In genomic region chr9:34426340-34427074, GRCh38 we compare ENCODE assay signal across 1 cellular context.
TF ChIP-seq lines count a peak whose summit lies in the region.

No MANE protein-coding gene starts in this region.

TF ChIP-seq in K562, 482 proteins besides CTCF, POLR2A, EP300 and RAD21 (continued from another document):
- TF ChIP-seq, protein P1, sequence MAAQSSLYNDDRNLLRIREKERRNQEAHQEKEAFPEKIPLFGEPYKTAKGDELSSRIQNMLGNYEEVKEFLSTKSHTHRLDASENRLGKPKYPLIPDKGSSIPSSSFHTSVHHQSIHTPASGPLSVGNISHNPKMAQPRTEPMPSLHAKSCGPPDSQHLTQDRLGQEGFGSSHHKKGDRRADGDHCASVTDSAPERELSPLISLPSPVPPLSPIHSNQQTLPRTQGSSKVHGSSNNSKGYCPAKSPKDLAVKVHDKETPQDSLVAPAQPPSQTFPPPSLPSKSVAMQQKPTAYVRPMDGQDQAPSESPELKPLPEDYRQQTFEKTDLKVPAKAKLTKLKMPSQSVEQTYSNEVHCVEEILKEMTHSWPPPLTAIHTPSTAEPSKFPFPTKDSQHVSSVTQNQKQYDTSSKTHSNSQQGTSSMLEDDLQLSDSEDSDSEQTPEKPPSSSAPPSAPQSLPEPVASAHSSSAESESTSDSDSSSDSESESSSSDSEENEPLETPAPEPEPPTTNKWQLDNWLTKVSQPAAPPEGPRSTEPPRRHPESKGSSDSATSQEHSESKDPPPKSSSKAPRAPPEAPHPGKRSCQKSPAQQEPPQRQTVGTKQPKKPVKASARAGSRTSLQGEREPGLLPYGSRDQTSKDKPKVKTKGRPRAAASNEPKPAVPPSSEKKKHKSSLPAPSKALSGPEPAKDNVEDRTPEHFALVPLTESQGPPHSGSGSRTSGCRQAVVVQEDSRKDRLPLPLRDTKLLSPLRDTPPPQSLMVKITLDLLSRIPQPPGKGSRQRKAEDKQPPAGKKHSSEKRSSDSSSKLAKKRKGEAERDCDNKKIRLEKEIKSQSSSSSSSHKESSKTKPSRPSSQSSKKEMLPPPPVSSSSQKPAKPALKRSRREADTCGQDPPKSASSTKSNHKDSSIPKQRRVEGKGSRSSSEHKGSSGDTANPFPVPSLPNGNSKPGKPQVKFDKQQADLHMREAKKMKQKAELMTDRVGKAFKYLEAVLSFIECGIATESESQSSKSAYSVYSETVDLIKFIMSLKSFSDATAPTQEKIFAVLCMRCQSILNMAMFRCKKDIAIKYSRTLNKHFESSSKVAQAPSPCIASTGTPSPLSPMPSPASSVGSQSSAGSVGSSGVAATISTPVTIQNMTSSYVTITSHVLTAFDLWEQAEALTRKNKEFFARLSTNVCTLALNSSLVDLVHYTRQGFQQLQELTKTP (IDR thresholded peaks at IDR 0.05; ENCODE audit: low read depth in 1 of 2, partially characterized antibody in 2 of 2) = no peak
- TF ChIP-seq ZNF436 (CRISPR knock-in tag; IDR thresholded peaks at IDR 0.05) (no peak), PTTG1 (tag; IDR thresholded peaks at IDR 0.05; ENCODE audit: low read depth) (no peak), RFX5 (IDR thresholded peaks at IDR 0.05; ENCODE audit: low read depth, low read length) (no peak), TCF3 (CRISPR knock-in tag; IDR thresholded peaks at IDR 0.05) (peak; percentile 29; the same call in 1 of the 2 replicates), NCOA4 (IDR thresholded peaks at IDR 0.05; ENCODE audit: partially characterized antibody) (no peak), KDM1A (IDR thresholded peaks at IDR 0.05) (no peak), DNMT1 (IDR thresholded peaks at IDR 0.05) (no peak), ELF2 (CRISPR knock-in tag; IDR thresholded peaks at IDR 0.05) (no peak), CBFA2T3 (IDR thresholded peaks at IDR 0.05) (peak; percentile 32), HNRNPL (IDR thresholded peaks at IDR 0.05; ENCODE audit: low read depth, low read length) (no peak), ZNF668 (CRISPR knock-in tag; IDR thresholded peaks at IDR 0.05) (no peak), ELF4 (CRISPR knock-in tag; IDR thresholded peaks at IDR 0.05) (no peak), MGA (IDR thresholded peaks at IDR 0.05) (no peak), SMARCA4 (IDR thresholded peaks at IDR 0.05) (peak; percentile 29; the same call in 1 of the 2 replicates), COPS2 (conservative IDR thresholded peaks at IDR 0.05) (no peak), ZZZ3 (IDR thresholded peaks at IDR 0.05) (no peak), TCF7L2 (IDR thresholded peaks at IDR 0.05; ENCODE audit: low read depth, low read length) (no peak)
- TF ChIP-seq, protein P2, sequence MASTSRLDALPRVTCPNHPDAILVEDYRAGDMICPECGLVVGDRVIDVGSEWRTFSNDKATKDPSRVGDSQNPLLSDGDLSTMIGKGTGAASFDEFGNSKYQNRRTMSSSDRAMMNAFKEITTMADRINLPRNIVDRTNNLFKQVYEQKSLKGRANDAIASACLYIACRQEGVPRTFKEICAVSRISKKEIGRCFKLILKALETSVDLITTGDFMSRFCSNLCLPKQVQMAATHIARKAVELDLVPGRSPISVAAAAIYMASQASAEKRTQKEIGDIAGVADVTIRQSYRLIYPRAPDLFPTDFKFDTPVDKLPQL (IDR thresholded peaks at IDR 0.05; ENCODE audit: extremely low read depth, insufficient read length) = no peak
- TF ChIP-seq, protein P3, sequence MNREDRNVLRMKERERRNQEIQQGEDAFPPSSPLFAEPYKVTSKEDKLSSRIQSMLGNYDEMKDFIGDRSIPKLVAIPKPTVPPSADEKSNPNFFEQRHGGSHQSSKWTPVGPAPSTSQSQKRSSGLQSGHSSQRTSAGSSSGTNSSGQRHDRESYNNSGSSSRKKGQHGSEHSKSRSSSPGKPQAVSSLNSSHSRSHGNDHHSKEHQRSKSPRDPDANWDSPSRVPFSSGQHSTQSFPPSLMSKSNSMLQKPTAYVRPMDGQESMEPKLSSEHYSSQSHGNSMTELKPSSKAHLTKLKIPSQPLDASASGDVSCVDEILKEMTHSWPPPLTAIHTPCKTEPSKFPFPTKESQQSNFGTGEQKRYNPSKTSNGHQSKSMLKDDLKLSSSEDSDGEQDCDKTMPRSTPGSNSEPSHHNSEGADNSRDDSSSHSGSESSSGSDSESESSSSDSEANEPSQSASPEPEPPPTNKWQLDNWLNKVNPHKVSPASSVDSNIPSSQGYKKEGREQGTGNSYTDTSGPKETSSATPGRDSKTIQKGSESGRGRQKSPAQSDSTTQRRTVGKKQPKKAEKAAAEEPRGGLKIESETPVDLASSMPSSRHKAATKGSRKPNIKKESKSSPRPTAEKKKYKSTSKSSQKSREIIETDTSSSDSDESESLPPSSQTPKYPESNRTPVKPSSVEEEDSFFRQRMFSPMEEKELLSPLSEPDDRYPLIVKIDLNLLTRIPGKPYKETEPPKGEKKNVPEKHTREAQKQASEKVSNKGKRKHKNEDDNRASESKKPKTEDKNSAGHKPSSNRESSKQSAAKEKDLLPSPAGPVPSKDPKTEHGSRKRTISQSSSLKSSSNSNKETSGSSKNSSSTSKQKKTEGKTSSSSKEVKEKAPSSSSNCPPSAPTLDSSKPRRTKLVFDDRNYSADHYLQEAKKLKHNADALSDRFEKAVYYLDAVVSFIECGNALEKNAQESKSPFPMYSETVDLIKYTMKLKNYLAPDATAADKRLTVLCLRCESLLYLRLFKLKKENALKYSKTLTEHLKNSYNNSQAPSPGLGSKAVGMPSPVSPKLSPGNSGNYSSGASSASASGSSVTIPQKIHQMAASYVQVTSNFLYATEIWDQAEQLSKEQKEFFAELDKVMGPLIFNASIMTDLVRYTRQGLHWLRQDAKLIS (CRISPR knock-in tag; IDR thresholded peaks at IDR 0.05) = no peak
